In the genomic region with DNA sequence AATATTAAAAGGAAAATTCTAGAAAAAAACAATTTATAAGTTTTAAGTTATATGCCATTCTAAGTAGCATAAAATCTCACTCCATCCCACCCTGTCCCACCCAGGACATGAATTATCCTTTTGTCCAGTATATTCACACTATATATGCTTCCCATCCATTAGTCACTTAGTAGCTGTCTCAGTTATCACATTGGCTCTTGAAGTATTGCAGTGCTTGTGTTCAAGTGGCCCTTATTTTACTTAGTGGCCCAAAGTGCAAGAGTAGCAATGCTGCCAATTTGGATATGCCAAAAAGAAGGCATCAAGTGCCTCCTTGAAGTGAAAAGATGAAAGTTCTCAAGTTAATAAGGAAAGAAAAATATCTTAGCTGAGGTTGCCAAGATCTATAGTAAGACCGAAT, we compare ENCODE assay signal across 8 cellular contexts.
"Had no signal": no experiment of that assay in that cellular context is flagged by ENCODE, and none has a peak within 500 bp of the region (broad histone marks: within the 10 kb centered on the region; RNA-seq: fewer than 3 reads in every experiment).

No MANE protein-coding gene starts in this region.

- DNase-seq: GDM1, GF-D8 had no signal

- FAIRE-seq: G401.6, GM12878, GM12891, GM12892, GM18507, GM19239 had no signal

- H3K4me3 ChIP-seq: GM12878 had no signal

- ATAC-seq: GM12878 had no signal
